Comparison of ENCODE assay signal across 8 cellular contexts in the genomic region with DNA sequence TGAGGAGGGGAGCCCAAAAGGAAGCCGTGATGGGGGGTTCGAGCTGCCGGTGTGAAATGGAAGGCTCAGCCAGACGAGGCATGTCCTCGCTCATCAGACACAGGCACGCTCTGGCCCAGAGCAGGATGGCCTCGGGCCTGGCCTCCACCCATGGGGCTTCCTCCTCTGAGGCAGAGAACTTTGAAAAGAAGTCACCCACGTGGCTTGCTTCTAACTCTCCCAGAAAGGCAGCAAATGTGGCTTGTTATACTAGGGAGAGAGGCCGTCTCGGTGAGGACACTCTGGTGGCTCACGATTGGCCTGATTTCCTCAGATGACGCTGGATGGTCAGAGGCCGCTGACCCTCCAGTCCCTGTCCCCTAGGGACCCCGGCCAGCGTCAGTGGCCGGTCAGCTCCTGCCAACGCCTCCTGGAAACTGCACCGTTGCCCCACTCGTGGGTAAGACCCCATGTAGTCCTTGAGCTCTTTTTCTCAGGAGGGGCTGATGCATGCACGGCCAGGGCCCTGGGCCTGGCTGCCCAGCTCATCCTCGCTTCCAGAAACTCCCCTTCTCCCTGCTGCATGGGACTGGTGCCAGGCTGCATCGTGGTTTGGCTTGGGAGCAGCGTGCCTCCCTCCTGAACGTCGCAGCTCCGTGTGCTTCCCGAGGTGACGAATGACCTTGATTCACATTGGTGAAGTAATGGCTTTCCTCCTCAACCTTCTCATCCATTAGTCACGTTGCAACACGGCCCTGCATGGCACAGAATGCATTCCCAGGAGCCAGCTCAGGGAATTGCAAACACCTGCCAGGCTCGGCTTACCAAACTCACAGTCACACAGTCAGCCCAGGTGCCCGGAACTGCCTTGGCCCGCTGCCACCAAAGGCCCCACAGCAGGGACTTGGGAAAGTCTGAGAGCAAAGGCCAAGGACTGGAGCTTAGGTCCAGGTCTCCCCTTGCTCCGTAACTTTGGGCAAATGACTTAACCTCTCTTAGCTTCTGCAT. TPM values are rescaled to one million over a fixed set of nuclear protein-coding genes. Genes with fewer than 3 reads are reported as not detected.
DNase-seq lines count a peak whose midpoint lies in the region; ATAC-seq and TF ChIP-seq lines count a peak whose summit lies in the region.

No MANE protein-coding gene starts in this region.

- peak; percentile 98 for DNase-seq in GM23248
- DNase-seq in NT2/D1 (ENCODE audit: low read depth, low spot score), result no peak
- DNase-seq in fibroblast of peridontal ligament (ENCODE audit: extremely low read depth), result peak; percentile 65
- peak; percentile 97 to 100 for DNase-seq in gastrocnemius medialis
- no peak for DNase-seq in CD8-positive, alpha-beta T cell
- DNase-seq in activated CD8-positive, alpha-beta memory T cell treated with anti-CD3 and anti-CD28 coated beads, Interleukin-2, amount 50 U/mL, for 48 hours, result no peak
- no peak for DNase-seq in SK-N-DZ (ENCODE audit: low spot score)

- peaks cover 8% of the 10 kb centered on the region for H3K4me1 Mint-ChIP-seq in CD8-positive, alpha-beta T cell (ENCODE audit: low read depth)

- H4K20me1 ChIP-seq in GM23248 (ENCODE audit: insufficient read depth), result no peaks in the 10 kb centered on the region

- H3K9me3 ChIP-seq in GM23248 (ENCODE audit: low read depth), result no peaks in the 10 kb centered on the region
- no peaks in the 10 kb centered on the region for H3K9me3 ChIP-seq in NT2/D1 (ENCODE audit: insufficient read depth, low read length)
- no peaks in the 10 kb centered on the region for H3K9me3 ChIP-seq in gastrocnemius medialis
- H3K9me3 ChIP-seq in CD8-positive, alpha-beta T cell (ENCODE audit: low read length), result no peaks in the 10 kb centered on the region

- H3K27me3 ChIP-seq in GM23248 (replicated peaks; ENCODE audit: insufficient read depth), result no peaks in the 10 kb centered on the region
- no peaks in the 10 kb centered on the region for H3K27me3 ChIP-seq in NT2/D1 (ENCODE audit: insufficient read depth, insufficient read length)
- H3K27me3 ChIP-seq in gastrocnemius medialis, result no peaks in the 10 kb centered on the region
- H3K27me3 ChIP-seq in CD8-positive, alpha-beta T cell (ENCODE audit: insufficient read depth, low read length), result no peaks in the 10 kb centered on the region

- no peak overlapping the region for H3K27ac Mint-ChIP-seq in CD8-positive, alpha-beta T cell

- WGBS in GM23248 (ENCODE audit: low coverage in 1 of 2, low lambda C conversion rate in 2 of 2, missing lambda C conversion rate in 2 of 2), 2 experiments, result 30 to 33% methylated on average over 34 of the region's 34 CpGs

- H3K4me1 ChIP-seq in GM23248 (ENCODE audit: insufficient read depth), result peaks cover 53% of the 10 kb centered on the region
- peaks cover 21% of the 10 kb centered on the region for H3K4me1 ChIP-seq in NT2/D1 (ENCODE audit: insufficient read depth, insufficient read length)
- peaks cover 67 to 72% of the 10 kb centered on the region in 2 donors for H3K4me1 ChIP-seq in gastrocnemius medialis
- H3K4me1 ChIP-seq in CD8-positive, alpha-beta T cell (ENCODE audit: insufficient read depth, low read length), result no peaks in the 10 kb centered on the region

- H3K79me2 ChIP-seq in GM23248 (ENCODE audit: insufficient read depth), result no peaks in the 10 kb centered on the region

- H3K36me3 ChIP-seq in GM23248 (ENCODE audit: low read depth), result no peaks in the 10 kb centered on the region
- H3K36me3 ChIP-seq in NT2/D1 (ENCODE audit: insufficient read depth, insufficient read length, low read length), result no peaks in the 10 kb centered on the region
- no peaks in the 10 kb centered on the region for H3K36me3 ChIP-seq in gastrocnemius medialis
- H3K36me3 ChIP-seq in CD8-positive, alpha-beta T cell (ENCODE audit: insufficient read depth, low read length), result no peaks in the 10 kb centered on the region

- ATAC-seq in gastrocnemius medialis, result peak; percentile 55 to 57
- ATAC-seq in CD8-positive, alpha-beta T cell, result no peak
- no peak for ATAC-seq in HG03095 (IDR thresholded peaks at IDR 0.05; ENCODE audit: unreplicated experiment)

- peak overlapping the region; percentile 0 for H3K4me2 ChIP-seq in GM23248 (ENCODE audit: unreplicated experiment)

- H3K27ac ChIP-seq in GM23248, result peak overlapping the region; percentile 96
- H3K27ac ChIP-seq in gastrocnemius medialis, result peak overlapping the region; percentile 87 to 100 (median 90)
- no peak overlapping the region for H3K27ac ChIP-seq in CD8-positive, alpha-beta T cell (ENCODE audit: low read depth, low read length)

- TF ChIP-seq CTCF in gastrocnemius medialis (IDR thresholded peaks at IDR 0.05 in 4 of 5, conservative IDR thresholded peaks at IDR 0.05 in 1 of 5), result no peak
- TF ChIP-seq CTCF in CD8-positive, alpha-beta T cell (IDR thresholded peaks at IDR 0.05), result no peak

- CTCF ChIA-PET in CD8-positive, alpha-beta T cell (lab: Charles Lee), result interaction anchor here (1.0 to 1.4 kb wide), 2 partner anchors 13 to 14 kb away, joined by 4 to 5 read pairs; no protein-coding TSS in a partner anchor

- in situ Hi-C loops in GM23248 (cut with MboI), result no loop called here
- in situ Hi-C loops in gastrocnemius medialis (cut with MboI; ENCODE audit: low sequenced_read_pairs in 4 of 4), result loop anchor here (5.0 to 10.0 kb wide), 8 partner anchors 73 to 535 kb away; no protein-coding TSS in a partner anchor

- H3K27me3 Mint-ChIP-seq in CD8-positive, alpha-beta T cell (ENCODE audit: low read depth), result no peaks in the 10 kb centered on the region

- intact Hi-C loops in gastrocnemius medialis (cut with DNase I; ENCODE audit: low total_unique reads), result loop anchor here (1.0 to 10.0 kb wide), 2 partner anchors 155 to 460 kb away; partner anchors contain the start of gene IRF2BP2
- intact Hi-C loops in CD8-positive, alpha-beta T cell (cut with DNase I, micrococcal nuclease), result loop anchor here in 1 of 2 experiments (10.0 kb wide), 1 partner anchor 145 kb away; no protein-coding TSS in a partner anchor

- POLR2A ChIA-PET in CD8-positive, alpha-beta T cell (lab: Charles Lee), result interaction anchor here (0.6 kb wide), 1 partner anchor 145 kb away, joined by 3 read pairs; no protein-coding TSS in a partner anchor

- H3K4me3 Mint-ChIP-seq in CD8-positive, alpha-beta T cell, result no peak overlapping the region

- H3F3A ChIP-seq in GM23248 (ENCODE audit: insufficient read depth), result peaks cover 48% of the 10 kb centered on the region

- H2AFZ ChIP-seq in GM23248, result no peak overlapping the region

- peak overlapping the region; percentile 83 for H3K9ac ChIP-seq in GM23248
- peak overlapping the region; percentile 29 for H3K9ac ChIP-seq in NT2/D1 (ENCODE audit: insufficient read length, low read depth)

- no peaks in the 10 kb centered on the region for H3K9me2 ChIP-seq in GM23248 (ENCODE audit: insufficient read depth)

- TF ChIP-seq POLR2A in gastrocnemius medialis (IDR thresholded peaks at IDR 0.05), result peak; percentile 6 to 33

- H3K4me3 ChIP-seq in GM23248 (no peak overlapping the region), NT2/D1 (ENCODE audit: insufficient read length, low read depth) (no peak overlapping the region), gastrocnemius medialis (no peak overlapping the region)
- no peak overlapping the region for H3K4me3 ChIP-seq in CD8-positive, alpha-beta T cell (ENCODE audit: low read depth, low read length)

- H3K36me3 Mint-ChIP-seq in CD8-positive, alpha-beta T cell, result no peaks in the 10 kb centered on the region

- H3K9me3 Mint-ChIP-seq in CD8-positive, alpha-beta T cell, result no peaks in the 10 kb centered on the region

RNA-seq across cellular contexts. Expression of gene TOMM20, which starts 58.8 kb away (rescaled TPM):
- total RNA-seq in GM23248 (2014; rRNA removed; shearing (Covaris generic)), result 85.0 and 103 TPM in 2 replicates
- 74.9 and 75.7 TPM in 2 replicates for polyA plus RNA-seq in GM23248 (2016; fragmentation: Nextera tagmentation; extraction: Ambion mirVana)
- total RNA-seq in gastrocnemius medialis, result 10 to 100 TPM; 51.7 to 71.8 (median 62.3) TPM
- total RNA-seq in CD8-positive, alpha-beta T cell, result 100 to 1,000 TPM; 165 to 166 TPM
- 160 and 181 TPM in 2 replicates for polyA plus RNA-seq in SK-N-DZ (2014; cell fraction: cytosol; rRNA removed)
- polyA plus RNA-seq in SK-N-DZ (2014; cell fraction: nucleus; rRNA removed), result 60.2 and 62.0 TPM in 2 replicates

Comparison
In these comparisons a context has a peak if more than half of its experiments do, and no peak if none do; other contexts are left out.
1. DNase-seq: peak in GM23248 (single experiment), fibroblast of peridontal ligament (single experiment) and gastrocnemius medialis (2 of 2); none in NT2/D1 (single experiment), CD8-positive, alpha-beta T cell (0 of 7), activated CD8-positive, alpha-beta memory T cell treated with anti-CD3 and anti-CD28 coated beads, Interleukin-2, amount 50 U/mL, for 48 hours (single experiment) and SK-N-DZ (single experiment).
2. ATAC-seq: peak in gastrocnemius medialis (2 of 2); none in CD8-positive, alpha-beta T cell (single experiment) and HG03095 (single experiment).